In the genomic region with DNA sequence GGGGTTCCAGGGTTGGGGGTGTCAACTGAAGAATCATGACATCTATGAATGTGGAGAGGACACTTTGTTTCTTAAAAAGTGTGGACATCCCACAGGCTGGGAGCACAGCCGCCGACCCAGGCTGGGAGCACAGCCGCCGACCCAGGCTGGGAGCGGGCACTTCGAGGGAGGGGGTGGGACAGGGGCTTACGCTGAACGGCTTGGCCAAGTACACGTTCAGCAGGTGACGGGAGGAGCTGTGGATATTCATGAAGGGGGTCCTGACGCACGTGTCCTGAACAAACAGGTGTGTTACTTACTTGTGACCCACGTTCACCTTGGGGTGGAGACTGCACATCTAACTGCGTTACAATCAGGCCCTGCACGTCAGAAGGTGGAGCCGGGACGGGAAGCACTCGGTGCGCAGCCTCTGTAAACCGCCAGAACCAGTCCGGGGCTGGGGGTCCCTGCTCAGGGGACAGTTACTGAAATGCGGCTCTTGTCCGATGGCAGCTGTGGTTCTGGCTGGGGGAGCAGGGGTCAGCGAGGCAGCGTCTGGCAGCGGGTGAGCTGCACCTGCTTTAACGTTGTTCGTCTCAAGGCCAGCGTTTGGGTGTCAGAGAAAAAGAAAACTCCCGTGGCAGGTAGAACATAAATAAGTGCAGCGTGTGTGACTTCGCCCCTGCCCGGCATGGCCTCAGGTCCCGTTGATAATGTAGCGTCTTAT, we compare ENCODE assay signal across 10 cellular contexts. TPM values are rescaled to one million over a fixed set of nuclear protein-coding genes. Genes with fewer than 3 reads are reported as not detected.
"Had no signal": no experiment of that assay in that cellular context is flagged by ENCODE, and none has a peak within 500 bp of the region (broad histone marks: within the 10 kb centered on the region; RNA-seq: fewer than 3 reads in every experiment).

No MANE protein-coding gene starts in this region.

RNA-seq across cellular contexts. Expression of gene NEU4, which starts 8.6 kb away (rescaled TPM):
- total RNA-seq: dermis blood vessel endothelial cell, esophagus squamous epithelium, kidney epithelial cell had no signal

RNA-seq across cellular contexts. Expression of gene GAL3ST2, which starts 23.7 kb away (rescaled TPM):
- total RNA-seq: dermis blood vessel endothelial cell, kidney epithelial cell, left lung, lung microvascular endothelial cell, skeletal muscle tissue, upper lobe of right lung had no signal
- polyA plus RNA-seq: heart right ventricle had no signal

RNA-seq across cellular contexts. Expression of gene PDCD1, which starts 58.3 kb away (rescaled TPM):
- total RNA-seq: dermis blood vessel endothelial cell, lung microvascular endothelial cell, mesothelial cell of epicardium, occipital lobe, skeletal muscle tissue had no signal
